In genomic region chr17:74860999-74861553, GRCh38 we compare ENCODE assay signal across 11 cellular contexts. TPM values are rescaled to one million over a fixed set of nuclear protein-coding genes. Genes with fewer than 3 reads are reported as not detected.
DNase-seq lines count a peak whose midpoint lies in the region; ATAC-seq and TF ChIP-seq lines count a peak whose summit lies in the region.
"Had no signal": no experiment of that assay in that cellular context is flagged by ENCODE, and none has a peak within 500 bp of the region (broad histone marks: within the 10 kb centered on the region; RNA-seq: fewer than 3 reads in every experiment).

No MANE protein-coding gene starts in this region.

- no peak overlapping the region for H3K27ac ChIP-seq in CD4-positive, alpha-beta memory T cell (ENCODE audit: low read depth, low read length)
- H3K27ac ChIP-seq in endodermal cell (ENCODE audit: low read depth, low read length) (no peak overlapping the region), parathyroid adenoma (no peak overlapping the region)

- H3K36me3 Mint-ChIP-seq in CD4-positive, alpha-beta memory T cell: peaks cover 0 to 3% of the 10 kb centered on the region in 2 donors
- H3K36me3 Mint-ChIP-seq in IgD-negative memory B cell (no peaks in the 10 kb centered on the region), endodermal cell (ENCODE audit: low read depth) (peaks cover 6% of the 10 kb centered on the region)

- intact Hi-C loops in CD4-positive, alpha-beta memory T cell (cut with micrococcal nuclease): no loop called here
- intact Hi-C loops in lower leg skin (cut with DNase I; ENCODE audit: low total_unique reads): loop anchor here (5.0 to 10.0 kb wide), 2 partner anchors 69 to 116 kb away; partner anchors contain the start of gene NHERF1

- POLR2A ChIA-PET in CD4-positive, alpha-beta memory T cell (lab: Charles Lee; ENCODE audit: partially characterized antibody): interaction anchor here (3.4 kb wide), 1 partner anchor 12 kb away, joined by 15 read pairs; the partner anchor contains the start of gene FDXR

- peak overlapping the region; percentile 51 for H3K4me2 ChIP-seq in parathyroid adenoma (ENCODE audit: low read length)

- CTCF ChIA-PET in CD4-positive, alpha-beta memory T cell (lab: Charles Lee; ENCODE audit: partially characterized antibody): interaction anchor here (0.8 to 7.4 kb wide), 10 partner anchors 8 to 204 kb away, joined by 3 to 77 read pairs (median 7); partner anchors contain the start of gene RAB37

- peaks cover 29% of the 10 kb centered on the region for H3K4me1 ChIP-seq in CD4-positive, alpha-beta memory T cell (ENCODE audit: insufficient read depth, low read length)
- no peaks in the 10 kb centered on the region for H3K4me1 ChIP-seq in endodermal cell (ENCODE audit: control insufficient read depth, insufficient read depth, low read length)
- no peaks in the 10 kb centered on the region for H3K4me1 ChIP-seq in parathyroid adenoma

- peaks cover 12 to 30% (median 15%) of the 10 kb centered on the region in 4 donors for H3K4me1 Mint-ChIP-seq in CD4-positive, alpha-beta memory T cell
- peaks cover 3 to 6% (median 5%) of the 10 kb centered on the region in 3 donors for H3K4me1 Mint-ChIP-seq in IgD-negative memory B cell
- peaks cover 1% of the 10 kb centered on the region for H3K4me1 Mint-ChIP-seq in endodermal cell

- no peaks in the 10 kb centered on the region for H3K36me3 ChIP-seq in CD4-positive, alpha-beta memory T cell (ENCODE audit: insufficient read depth, low read length)
- H3K36me3 ChIP-seq in endodermal cell (ENCODE audit: control insufficient read depth, insufficient read depth, low read length): peaks cover 14% of the 10 kb centered on the region
- no peaks in the 10 kb centered on the region for H3K36me3 ChIP-seq in parathyroid adenoma (ENCODE audit: control insufficient read depth, insufficient read depth, low read length)

- no peak for TF ChIP-seq POLR2A in lower leg skin (IDR thresholded peaks at IDR 0.05)

- no peaks in the 10 kb centered on the region for H3K79me2 ChIP-seq in parathyroid adenoma

- H3K27ac Mint-ChIP-seq in CD4-positive, alpha-beta memory T cell: no peak overlapping the region
- H3K27ac Mint-ChIP-seq in IgD-negative memory B cell: no peak overlapping the region
- no peak overlapping the region for H3K27ac Mint-ChIP-seq in endodermal cell
- H3K27ac Mint-ChIP-seq: activated naive CD8-positive, alpha-beta T cell treated with anti-CD3 and anti-CD28 coated beads, Interleukin-2, amount 10 ng/mL, durations not matched to agents 7 days and 5 days had no signal

- H3K9me3 ChIP-seq in CD4-positive, alpha-beta memory T cell (ENCODE audit: control insufficient read depth in 1 of 2, low read length in 2 of 2): no peaks in the 10 kb centered on the region
- H3K9me3 ChIP-seq in endodermal cell (ENCODE audit: control insufficient read depth, low read length) (no peaks in the 10 kb centered on the region), parathyroid adenoma (ENCODE audit: control insufficient read depth, low read length) (no peaks in the 10 kb centered on the region)

- peak overlapping the region; percentile 50 for H2AFZ ChIP-seq in parathyroid adenoma

- ATAC-seq in GM19397 (IDR thresholded peaks at IDR 0.05; ENCODE audit: unreplicated experiment): no peak
- ATAC-seq in HG03432 (IDR thresholded peaks at IDR 0.05; ENCODE audit: unreplicated experiment): no peak

- H3K27me3 Mint-ChIP-seq in CD4-positive, alpha-beta memory T cell: peaks cover 16 to 33% of the 10 kb centered on the region in 2 donors
- H3K27me3 Mint-ChIP-seq in IgD-negative memory B cell (peaks cover 40% of the 10 kb centered on the region), endodermal cell (ENCODE audit: insufficient read depth) (peaks cover 59% of the 10 kb centered on the region)

- peaks cover 0 to 4% (median 0%) of the 10 kb centered on the region in 8 donors for H3K9me3 Mint-ChIP-seq in CD4-positive, alpha-beta memory T cell
- H3K9me3 Mint-ChIP-seq in IgD-negative memory B cell (no peaks in the 10 kb centered on the region), endodermal cell (no peaks in the 10 kb centered on the region)
- H3K9me3 Mint-ChIP-seq: activated naive CD8-positive, alpha-beta T cell treated with anti-CD3 and anti-CD28 coated beads, Interleukin-2, amount 10 ng/mL, durations not matched to agents 7 days and 5 days had no signal

- H3K4me3 ChIP-seq in CD4-positive, alpha-beta memory T cell (ENCODE audit: low read length in 2 of 2): no peak overlapping the region
- H3K4me3 ChIP-seq in endodermal cell (ENCODE audit: low read length) (no peak overlapping the region), parathyroid adenoma (ENCODE audit: low read depth, low read length) (peak overlapping the region; percentile 20), lower leg skin (ENCODE audit: low read depth, poor library complexity, severe bottlenecking) (no peak overlapping the region)

- no peak overlapping the region for H3K9ac ChIP-seq in endodermal cell (ENCODE audit: extremely low read depth, low read length, poor library complexity, severe bottlenecking)
- no peak overlapping the region for H3K9ac ChIP-seq in parathyroid adenoma

- peak overlapping the region; percentile 17 to 78 (median 65) for H3K4me3 Mint-ChIP-seq in CD4-positive, alpha-beta memory T cell
- H3K4me3 Mint-ChIP-seq in IgD-negative memory B cell: peak overlapping the region in 3 of 4 donors; percentile 62 to 84 (median 78)
- peak overlapping the region; percentile 35 for H3K4me3 Mint-ChIP-seq in endodermal cell
- H3K4me3 Mint-ChIP-seq: activated naive CD8-positive, alpha-beta T cell treated with anti-CD3 and anti-CD28 coated beads, Interleukin-2, amount 10 ng/mL, durations not matched to agents 7 days and 5 days had no signal

- DNase-seq in CD4-positive, alpha-beta memory T cell: no peak
- DNase-seq in endodermal cell (peak; percentile 67), NCI-H226 (no peak), lower leg skin (ENCODE audit: low spot score in 2 of 2) (no peak)
- DNase-seq: stimulated activated CD4-positive, alpha-beta T cell treated with anti-CD3 and anti-CD28 coated beads, Interleukin-12 subunit alpha, Interleukin-12 subunit beta, amount 100 ng/mL, for 4 hours had no signal

- H3K27me3 ChIP-seq in CD4-positive, alpha-beta memory T cell (ENCODE audit: insufficient read depth, low read length): peaks cover 29% of the 10 kb centered on the region
- H3K27me3 ChIP-seq in endodermal cell (ENCODE audit: control insufficient read depth, insufficient read depth, low read length, poor library complexity, severe bottlenecking): peaks cover 61% of the 10 kb centered on the region
- peaks cover 8% of the 10 kb centered on the region for H3K27me3 ChIP-seq in parathyroid adenoma (ENCODE audit: control insufficient read depth, insufficient read depth, low read length)

- WGBS in endodermal cell (ENCODE audit: insufficient coverage in 1 of 2, insufficient read length in 1 of 2), 2 experiments: 0 to 2% methylated on average over 13 to 70 of the region's 70 CpGs
- WGBS in lower leg skin, 2 donors: 0 to 1% methylated on average over 21 to 32 of the region's 70 CpGs

- TF ChIP-seq CTCF in endodermal cell (conservative IDR thresholded peaks at IDR 0.05): no peak
- no peak for TF ChIP-seq CTCF in parathyroid adenoma (IDR thresholded peaks at IDR 0.05)
- TF ChIP-seq CTCF in lower leg skin (IDR thresholded peaks at IDR 0.05): no peak

RNA-seq across cellular contexts. Expression of gene GRIN2C, which starts 1.4 kb away (rescaled TPM):
- total RNA-seq in CD4-positive, alpha-beta memory T cell: under 1 TPM in 1 of 2 experiments, not detected in 1; 0.09 TPM
- polyA plus RNA-seq in CD4-positive, alpha-beta memory T cell: not detected
- polyA plus RNA-seq in IgD-negative memory B cell: not detected
- total RNA-seq in endodermal cell: under 1 TPM; 0.24 to 0.31 TPM
- polyA plus RNA-seq in endodermal cell (2013, experiment 1 of 2): 0.36 TPM
- polyA plus RNA-seq in endodermal cell (2013, experiment 2 of 2): 0.33 TPM
- under 1 TPM in 2 of 4 donors, not detected in 2; 0.49 to 0.55 TPM for total RNA-seq in lower leg skin
- total RNA-seq: epithelial cell of proximal tubule had no signal

RNA-seq across cellular contexts. Expression of gene FDXR, which starts 11.7 kb away (rescaled TPM):
- 10 to 100 TPM; 16.6 to 21.8 TPM for total RNA-seq in CD4-positive, alpha-beta memory T cell
- 1 to 10 TPM; 2.7 to 4.6 TPM for polyA plus RNA-seq in CD4-positive, alpha-beta memory T cell
- 5.9 TPM for polyA plus RNA-seq in IgD-negative memory B cell
- total RNA-seq in endodermal cell (10 to 100 TPM; 17.3 to 19.4 TPM), lower leg skin (10 to 100 TPM; 21.9 to 28.0 (median 24.6) TPM)
- polyA plus RNA-seq in endodermal cell (2013, experiment 1 of 2): 14.8 TPM
- polyA plus RNA-seq in endodermal cell (2013, experiment 2 of 2): 13.9 TPM

RNA-seq across cellular contexts. Expression of gene FADS6, which starts 32.4 kb away (rescaled TPM):
- total RNA-seq in CD4-positive, alpha-beta memory T cell: not detected
- not detected for polyA plus RNA-seq in CD4-positive, alpha-beta memory T cell
- polyA plus RNA-seq in IgD-negative memory B cell: not detected
- total RNA-seq in endodermal cell (1 to 10 TPM; 4.7 to 5.7 TPM), lower leg skin (10 to 100 TPM in 1 of 4 donors, 1 to 10 TPM in 3; 4.9 to 19.9 (median 6.8) TPM)
- 0.68 TPM for polyA plus RNA-seq in endodermal cell (2013, experiment 1 of 2)
- 0.33 TPM for polyA plus RNA-seq in endodermal cell (2013, experiment 2 of 2)
- total RNA-seq: activated naive CD8-positive, alpha-beta T cell treated with anti-CD3 and anti-CD28 coated beads, Interleukin-2, amount 10 ng/mL, durations not matched to agents 7 days and 5 days; epithelial cell of proximal tubule had no signal

Comparison
In these comparisons a context has a peak if more than half of its experiments do, and no peak if none do; other contexts are left out.
1. RNA of gene FADS6, which starts 32.4 kb away (total RNA-seq): 4.9 to 19.9 TPM in lower leg skin and 4.7 to 5.7 TPM in endodermal cell; not detected in CD4-positive, alpha-beta memory T cell; every median in the first group is over 4 times any median in the second.
2. Peak in every context shown above with its lines, with median percentiles within 50 percentile points of each other: H3K4me3 Mint-ChIP-seq.